Comparison of ENCODE assay signal across 8 cellular contexts in genomic region chr4:169010125-169011023, GRCh38. TPM values are rescaled to one million over a fixed set of nuclear protein-coding genes. Genes with fewer than 3 reads are reported as not detected.
DNase-seq lines count a peak whose midpoint lies in the region; ATAC-seq and TF ChIP-seq lines count a peak whose summit lies in the region.

CBR4 (minus strand) TSS chr4:169010255; CDS start chr4:169010089, 166 bp downstream.

- H3K4me1 Mint-ChIP-seq in nephron = peaks cover 53% of the 10 kb centered on the region
- peaks cover 31% of the 10 kb centered on the region for H3K4me1 Mint-ChIP-seq in stimulated activated naive CD8-positive, alpha-beta T cell treated with anti-CD3 and anti-CD28 coated beads, Interleukin-15, amount 100 ng/mL, for 72 hours

- ATAC-seq in stimulated activated naive CD8-positive, alpha-beta T cell treated with anti-CD3 and anti-CD28 coated beads, Interleukin-15, amount 100 ng/mL, for 72 hours = peak; percentile 97

- no peaks in the 10 kb centered on the region for H3K9me3 Mint-ChIP-seq in nephron
- no peaks in the 10 kb centered on the region for H3K9me3 Mint-ChIP-seq in stimulated activated naive CD8-positive, alpha-beta T cell treated with anti-CD3 and anti-CD28 coated beads, Interleukin-15, amount 100 ng/mL, for 72 hours

- H3K4me3 ChIP-seq in fibroblast of pulmonary artery (replicated peaks; ENCODE audit: low read depth, low read length) = peak within 1 kb of the TSS; percentile 86

- no peaks in the 10 kb centered on the region for H3K27me3 Mint-ChIP-seq in nephron (ENCODE audit: low read depth)
- no peaks in the 10 kb centered on the region for H3K27me3 Mint-ChIP-seq in stimulated activated naive CD8-positive, alpha-beta T cell treated with anti-CD3 and anti-CD28 coated beads, Interleukin-15, amount 100 ng/mL, for 72 hours

- peak within 1 kb of the TSS; percentile 97 to 100 (median 97) for H3K27ac Mint-ChIP-seq in nephron
- peak within 1 kb of the TSS; percentile 97 to 99 for H3K27ac Mint-ChIP-seq in stimulated activated naive CD8-positive, alpha-beta T cell treated with anti-CD3 and anti-CD28 coated beads, Interleukin-15, amount 100 ng/mL, for 72 hours

- peak; percentile 78 for TF ChIP-seq POLR2A in Raji (IDR thresholded peaks at IDR 0.05; ENCODE audit: insufficient read depth, low read depth, low read length)

- peaks cover 7% of the 10 kb centered on the region for H3K36me3 Mint-ChIP-seq in nephron (ENCODE audit: low read depth)

- DNase-seq in ELF-1 (ENCODE audit: low read depth, low spot score) = peak; percentile 99
- peak; percentile 98 for DNase-seq in H4 (ENCODE audit: low spot score)
- peak; percentile 97 for DNase-seq in LoVo (ENCODE audit: low spot score)
- DNase-seq in activated effector memory CD4-positive, alpha-beta T cell treated with Interleukin-2 at 50 U/mL for 16 hours = peak; percentile 94
- DNase-seq in fibroblast of pulmonary artery (ENCODE audit: low read depth) = peak; percentile 99
- peak; percentile 91 to 96 for DNase-seq in stimulated activated naive CD8-positive, alpha-beta T cell treated with anti-CD3 and anti-CD28 coated beads, Interleukin-15, amount 100 ng/mL, for 72 hours

- peak within 1 kb of the TSS; percentile 95 to 100 (median 98) for H3K4me3 Mint-ChIP-seq in nephron
- peak within 1 kb of the TSS; percentile 94 to 97 for H3K4me3 Mint-ChIP-seq in stimulated activated naive CD8-positive, alpha-beta T cell treated with anti-CD3 and anti-CD28 coated beads, Interleukin-15, amount 100 ng/mL, for 72 hours

- peak; percentile 35 for TF ChIP-seq CTCF in fibroblast of pulmonary artery (IDR thresholded peaks at IDR 0.05; ENCODE audit: low read length, missing control alignments)
- peak; percentile 17 to 59 (median 57) for TF ChIP-seq CTCF in nephron (IDR thresholded peaks at IDR 0.05; ENCODE audit: unreplicated experiment in 3 of 3)

RNA-seq across cellular contexts. Expression of gene CBR4, which starts in this region (rescaled TPM):
- total RNA-seq in H4 (2014; rRNA removed; shearing (Covaris generic)) = 7.5 and 10.7 TPM in 2 replicates

Comparison
In these comparisons a context has a peak if more than half of its experiments do, and no peak if none do; other contexts are left out.
1. Peak in every context shown above with its lines: DNase-seq, ATAC-seq and H3K4me3 ChIP-seq.